ENCODE assay signal across 14 cellular contexts in the genomic region with DNA sequence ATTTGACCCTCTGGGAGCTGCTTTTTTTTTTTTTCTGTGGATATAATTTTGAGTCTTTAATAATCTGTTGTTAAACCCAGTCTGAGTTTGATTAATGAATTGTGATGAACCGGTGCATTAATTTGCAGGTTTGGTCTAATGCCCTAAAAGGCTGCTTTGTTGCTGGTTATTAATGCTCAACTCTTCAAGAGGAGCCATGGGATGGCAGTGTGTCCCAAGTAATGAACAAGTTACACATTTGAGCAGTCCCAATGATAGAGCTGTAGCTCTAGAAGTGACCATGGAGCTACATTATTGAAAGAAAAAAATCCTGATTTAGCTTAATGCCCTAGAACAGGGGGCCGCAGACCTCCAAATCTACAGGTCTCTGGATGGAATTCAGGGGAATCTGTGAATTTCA. TPM values are rescaled to one million over a fixed set of nuclear protein-coding genes. Genes with fewer than 3 reads are reported as not detected.
DNase-seq lines count a peak whose midpoint lies in the region; ATAC-seq and TF ChIP-seq lines count a peak whose summit lies in the region.
"Had no signal": no experiment of that assay in that cellular context is flagged by ENCODE, and none has a peak within 500 bp of the region (broad histone marks: within the 10 kb centered on the region; RNA-seq: fewer than 3 reads in every experiment).

No MANE protein-coding gene starts in this region.

- H3K4me3 Mint-ChIP-seq in neural crest cell, result no peak overlapping the region

- no peaks in the 10 kb centered on the region for H3K4me1 Mint-ChIP-seq in neural crest cell

- H3K9me3 ChIP-seq in WERI-Rb-1 (ENCODE audit: severe bottlenecking), result no peaks in the 10 kb centered on the region
- H3K9me3 ChIP-seq in aorta (ENCODE audit: control insufficient read depth, low read length), result no peaks in the 10 kb centered on the region
- H3K9me3 ChIP-seq: adrenal gland, neutrophil, transverse colon had no signal

- intact Hi-C loops in aorta (cut with DNase I), result no loop called here

- H3K27ac Mint-ChIP-seq in neural crest cell (ENCODE audit: unreplicated experiment), result no peak overlapping the region

- DNase-seq in NCI-H146 (lab: John Stamatoyannopoulos, UW) (peak; percentile 5), NCI-H146 treated with DMSO at 0.1 percent for 48 hours (lab: John Stamatoyannopoulos, UW; ENCODE audit: unreplicated experiment) (no peak), NCI-H1694 (lab: John Stamatoyannopoulos, UW) (peak; percentile 11), WERI-Rb-1 (no peak), neural crest cell (ENCODE audit: low read depth, low spot score) (no peak), NOMO-1 (lab: John Stamatoyannopoulos, UW; ENCODE audit: unreplicated experiment in 2 of 2) (no peak), aorta (no peak)
- DNase-seq: ACHN, adrenal gland, foreskin melanocyte, transverse colon had no signal

- peak; percentile 18; the same call in 1 of the 2 replicates for TF ChIP-seq CTCF in WERI-Rb-1 (IDR thresholded peaks at IDR 0.05; ENCODE audit: low read depth, low read length)
- TF ChIP-seq CTCF in neural crest cell (conservative IDR thresholded peaks at IDR 0.05), result peak; percentile 50

- ATAC-seq in GM19397 (IDR thresholded peaks at IDR 0.05; ENCODE audit: unreplicated experiment) (no peak), aorta (ENCODE audit: low FRiP score) (no peak)

- 82 to 85% methylated on average over 2 of the region's 2 CpGs for WGBS in aorta, 2 donors

- no peaks in the 10 kb centered on the region for H3K4me1 ChIP-seq in aorta (ENCODE audit: control insufficient read depth in 1 of 2, insufficient read depth in 2 of 2, low read length in 2 of 2)
- H3K4me1 ChIP-seq: adrenal gland, transverse colon had no signal

- H3K27ac ChIP-seq in WERI-Rb-1 (no peak overlapping the region), aorta (ENCODE audit: low read depth in 1 of 2, low read length in 2 of 2) (no peak overlapping the region)
- H3K27ac ChIP-seq: adrenal gland, neutrophil, RWPE1, transverse colon had no signal

- H3K4me3 ChIP-seq in WERI-Rb-1 (ENCODE audit: low read depth, low read length) (no peak overlapping the region), aorta (ENCODE audit: low read length in 2 of 2) (no peak overlapping the region)
- H3K4me3 ChIP-seq: adrenal gland, transverse colon had no signal

- H3K36me3 Mint-ChIP-seq in neural crest cell (ENCODE audit: low read depth), result no peaks in the 10 kb centered on the region

- H3K27me3 ChIP-seq in WERI-Rb-1 (ENCODE audit: insufficient read depth, low read depth, severe bottlenecking) (no peaks in the 10 kb centered on the region), aorta (ENCODE audit: control insufficient read depth in 1 of 2, insufficient read depth in 2 of 2, low read length in 1 of 2) (no peaks in the 10 kb centered on the region)
- H3K27me3 ChIP-seq: adrenal gland, neutrophil, transverse colon had no signal

- no peaks in the 10 kb centered on the region for H3K36me3 ChIP-seq in WERI-Rb-1
- no peaks in the 10 kb centered on the region for H3K36me3 ChIP-seq in aorta (ENCODE audit: control insufficient read depth in 1 of 2, insufficient read depth in 2 of 2, low read length in 1 of 2)
- H3K36me3 ChIP-seq: adrenal gland, neutrophil, transverse colon had no signal

- no peaks in the 10 kb centered on the region for H3K9me3 Mint-ChIP-seq in neural crest cell

- no peaks in the 10 kb centered on the region for H3K27me3 Mint-ChIP-seq in neural crest cell (ENCODE audit: low read depth)

RNA-seq across cellular contexts. Expression of gene RWDD3, which starts 53.1 kb away (rescaled TPM):
- total RNA-seq in neural crest cell (18.9 and 22.9 TPM in 2 replicates), aorta (10 to 100 TPM; 16.7 to 18.3 TPM)
- 10 to 100 TPM; 23.4 to 25.5 TPM for polyA plus RNA-seq in aorta

Comparison
In these comparisons a context has a peak if more than half of its experiments do, and no peak if none do; other contexts are left out.
1. DNase-seq: peak in NCI-H146 (single experiment) and NCI-H1694 (single experiment); none in NCI-H146 treated with DMSO at 0.1 percent for 48 hours (single experiment), WERI-Rb-1 (single experiment), neural crest cell (single experiment), NOMO-1 (0 of 2) and aorta (0 of 2).